1 cellular context compared by ENCODE assay signal in genomic region chr1:158078569-158079080, GRCh38.
TF ChIP-seq lines count a peak whose summit lies in the region.

No MANE protein-coding gene starts in this region.

TF ChIP-seq in GM12878, 131 proteins besides CTCF, POLR2A, EP300 and RAD21:
- TF ChIP-seq ASH2L (IDR thresholded peaks at IDR 0.05; ENCODE audit: borderline replicate concordance, low read depth) (no peak), USF1 (IDR thresholded peaks at IDR 0.05; ENCODE audit: borderline replicate concordance, extremely low read length, insufficient read depth, low read depth, low read length) (no peak)
